ENCODE assay signal across 1 cellular context in the genomic region with DNA sequence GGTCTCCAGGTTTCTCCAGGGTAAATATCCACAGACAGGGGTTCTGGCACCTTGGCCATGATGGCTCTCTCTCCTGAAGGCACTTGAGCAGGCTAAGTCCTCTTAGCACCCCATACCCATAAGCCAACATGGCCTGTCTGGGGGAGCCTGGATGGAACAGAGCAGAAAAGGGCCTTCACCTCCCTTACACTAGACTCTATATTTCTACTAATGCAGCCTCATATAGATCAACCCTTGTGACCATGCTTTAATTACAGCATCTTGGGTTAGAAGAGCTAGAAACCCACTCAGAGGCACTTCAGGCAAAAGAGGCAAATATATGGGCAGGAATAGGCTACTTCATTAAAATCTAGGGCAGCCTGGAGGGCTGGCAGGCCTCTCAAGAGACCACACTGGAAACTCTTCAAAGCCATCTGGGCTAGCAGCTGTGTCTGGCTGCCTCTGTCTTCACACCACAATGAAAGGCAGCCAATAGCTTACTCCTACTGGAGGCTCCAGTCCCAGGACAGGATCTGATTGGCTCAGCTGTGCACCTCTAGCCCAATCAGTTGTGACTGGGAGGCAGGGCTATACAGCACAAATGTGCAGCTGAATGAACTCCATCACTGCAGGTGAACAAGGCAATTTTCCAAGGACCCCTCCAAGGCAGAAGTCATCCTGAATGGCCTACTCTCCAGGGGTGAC.
TF ChIP-seq lines count a peak whose summit lies in the region.

No MANE protein-coding gene starts in this region.

TF ChIP-seq in GM12878, 131 proteins besides CTCF, POLR2A, EP300 and RAD21:
- peak; percentile 70 for TF ChIP-seq SP1 (IDR thresholded peaks at IDR 0.05; ENCODE audit: low read depth, low read length)
- no peak for TF ChIP-seq STAT1 (conservative IDR thresholded peaks at IDR 0.05)
